Comparison of ENCODE assay signal across 26 cellular contexts in the genomic region with DNA sequence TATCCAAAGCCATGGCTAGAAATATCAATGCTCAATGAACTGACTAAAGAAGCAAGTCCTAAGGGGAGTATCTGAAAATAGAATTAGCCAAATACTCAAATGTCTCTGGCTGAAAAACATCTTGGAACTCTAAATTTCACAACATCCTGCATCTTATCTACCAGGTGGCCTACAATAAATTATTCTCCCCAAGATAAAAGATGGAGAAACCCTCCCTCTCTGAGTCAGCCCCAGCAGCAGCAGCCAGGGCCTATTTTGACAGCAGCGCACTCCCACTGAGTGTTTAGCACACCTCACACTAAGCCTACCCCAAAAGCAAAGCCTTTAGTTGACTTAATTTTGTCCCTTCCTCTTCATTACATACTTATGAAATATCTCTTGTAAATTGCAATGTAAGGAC. TPM values are rescaled to one million over a fixed set of nuclear protein-coding genes. Genes with fewer than 3 reads are reported as not detected.
"Had no signal": no experiment of that assay in that cellular context is flagged by ENCODE, and none has a peak within 500 bp of the region (broad histone marks: within the 10 kb centered on the region; RNA-seq: fewer than 3 reads in every experiment).

No MANE protein-coding gene starts in this region.

- H3K27ac Mint-ChIP-seq: activated CD4-positive, alpha-beta memory T cell treated with anti-CD3 and anti-CD28 coated beads, Interleukin-2, amount 10 ng/mL, durations not matched to agents 7 days and 5 days; activated CD8-positive, alpha-beta memory T cell treated with anti-CD3 and anti-CD28 coated beads, Interleukin-2, amount 10 ng/mL, durations not matched to agents 7 days and 5 days; activated T-helper 17 cell treated with anti-CD3 and anti-CD28 coated beads, Interleukin-2, amount 50 U/mL, for 72 hours; endodermal cell; immature natural killer cell; stimulated activated naive CD8-positive, alpha-beta T cell treated with anti-CD3 and anti-CD28 coated beads, Interleukin-15, Interleukin-2, amounts not matched to agents 100 ng/mL and 50 ng/mL, for 24 hours had no signal

- H3K27me3 Mint-ChIP-seq: activated T-helper 17 cell treated with anti-CD3 and anti-CD28 coated beads, Interleukin-2, amount 50 U/mL, for 72 hours had no signal

- DNase-seq: activated CD4-positive, alpha-beta memory T cell treated with anti-CD3 and anti-CD28 coated beads, Interleukin-2, amount 10 ng/mL, durations not matched to agents 7 days and 5 days; activated CD4-positive, alpha-beta T cell treated with anti-CD3 and anti-CD28 coated beads for 48 hours; activated CD4-positive, CD25-positive, alpha-beta regulatory T cell; activated CD8-positive, alpha-beta memory T cell treated with anti-CD3 and anti-CD28 coated beads, Interleukin-2, amount 10 ng/mL, durations not matched to agents 7 days and 5 days; activated naive CD4-positive, alpha-beta T cell treated with Interleukin-2 at 50 U/mL for 16 hours; anterior cingulate cortex; brain microvascular endothelial cell; central memory CD4-positive, alpha-beta T cell; endodermal cell; gastrocnemius medialis; head of caudate nucleus; immature natural killer cell; kidney glomerular epithelial cell; mammary epithelial cell; posterior cingulate gyrus; sigmoid colon; stimulated activated CD4-positive, alpha-beta T cell treated with anti-CD3 and anti-CD28 coated beads, Interleukin-1b, Interleukin-23, amount 100 ng/mL, for 48 hours; stimulated activated CD8-positive, alpha-beta memory T cell treated with anti-CD3 and anti-CD28 coated beads, Interleukin-4, amount 100 ng/mL, for 48 hours; SW 1271 had no signal

- H3K9me3 Mint-ChIP-seq: activated CD4-positive, alpha-beta memory T cell treated with anti-CD3 and anti-CD28 coated beads, Interleukin-2, amount 10 ng/mL, durations not matched to agents 7 days and 5 days; activated T-helper 17 cell treated with anti-CD3 and anti-CD28 coated beads, Interleukin-2, amount 50 U/mL, for 72 hours; endodermal cell; immature natural killer cell; stimulated activated naive CD8-positive, alpha-beta T cell treated with anti-CD3 and anti-CD28 coated beads, Interleukin-15, Interleukin-2, amounts not matched to agents 100 ng/mL and 50 ng/mL, for 24 hours had no signal

- H3K27me3 ChIP-seq: brain microvascular endothelial cell, gastrocnemius medialis, tibial nerve had no signal

- H3K27ac ChIP-seq: brain microvascular endothelial cell, epithelial cell of prostate, gastrocnemius medialis, left ventricle myocardium inferior, sigmoid colon, tibial nerve had no signal

- H3K4me3 Mint-ChIP-seq: activated CD4-positive, alpha-beta memory T cell treated with anti-CD3 and anti-CD28 coated beads, Interleukin-2, amount 10 ng/mL, durations not matched to agents 7 days and 5 days; activated CD8-positive, alpha-beta memory T cell treated with anti-CD3 and anti-CD28 coated beads, Interleukin-2, amount 10 ng/mL, durations not matched to agents 7 days and 5 days; activated T-helper 17 cell treated with anti-CD3 and anti-CD28 coated beads, Interleukin-2, amount 50 U/mL, for 72 hours; endodermal cell; immature natural killer cell; stimulated activated naive CD8-positive, alpha-beta T cell treated with anti-CD3 and anti-CD28 coated beads, Interleukin-15, Interleukin-2, amounts not matched to agents 100 ng/mL and 50 ng/mL, for 24 hours had no signal

- H3K36me3 Mint-ChIP-seq: immature natural killer cell had no signal

- ATAC-seq: activated CD8-positive, alpha-beta memory T cell treated with anti-CD3 and anti-CD28 coated beads, Interleukin-2, amount 10 ng/mL, durations not matched to agents 7 days and 5 days; activated T-helper 17 cell treated with anti-CD3 and anti-CD28 coated beads, Interleukin-2, amount 50 U/mL, for 72 hours; gastrocnemius medialis had no signal

- H3K4me1 ChIP-seq: gastrocnemius medialis had no signal

RNA-seq across cellular contexts. Expression of a gene that starts 5.9 kb away (rescaled TPM):
- total RNA-seq: myocyte had no signal

RNA-seq across cellular contexts. Expression of a gene that starts 44.3 kb away (rescaled TPM):
- total RNA-seq: activated CD4-positive, alpha-beta memory T cell treated with anti-CD3 and anti-CD28 coated beads, Interleukin-2, amount 10 ng/mL, durations not matched to agents 7 days and 5 days; activated CD8-positive, alpha-beta memory T cell treated with anti-CD3 and anti-CD28 coated beads, Interleukin-2, amount 10 ng/mL, durations not matched to agents 7 days and 5 days; activated T-helper 17 cell treated with anti-CD3 and anti-CD28 coated beads, Interleukin-2, amount 50 U/mL, for 72 hours; T-helper 2 cell treated with Interferon-gamma antibody and Interleukin-4, amounts not matched to agents 100 ng/mL and 5 ng/mL, for 36 hours had no signal
- polyA plus RNA-seq: immature natural killer cell had no signal
